22 cellular contexts compared by ENCODE assay signal in the genomic region with DNA sequence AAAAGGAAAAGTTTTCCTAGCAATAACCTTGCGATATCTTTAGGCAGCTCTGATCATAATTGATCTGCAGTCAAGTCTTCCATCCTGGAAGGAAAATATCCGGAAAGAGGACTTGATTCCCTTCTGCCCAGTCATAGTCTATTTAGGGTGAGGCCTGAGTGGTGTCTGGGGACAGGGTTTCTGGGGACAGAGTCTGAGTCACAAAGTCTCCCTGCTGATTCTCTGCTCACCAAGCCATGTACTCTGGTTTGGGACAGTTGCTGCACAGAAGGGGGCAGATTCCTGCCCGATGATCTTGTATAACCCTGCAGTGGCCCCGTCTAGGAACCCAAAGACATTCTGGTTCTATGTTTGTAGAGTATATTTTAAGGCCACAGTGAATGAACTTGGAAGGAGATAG.
"Had no signal": no experiment of that assay in that cellular context is flagged by ENCODE, and none has a peak within 500 bp of the region (broad histone marks: within the 10 kb centered on the region; RNA-seq: fewer than 3 reads in every experiment).

No MANE protein-coding gene starts in this region.

- H3K9ac ChIP-seq: neural progenitor cell had no signal

- H3K27me3 ChIP-seq: neural progenitor cell, ovary, transverse colon had no signal

- H3K27ac ChIP-seq: adrenal gland, foreskin keratinocyte, neural progenitor cell, ovary, transverse colon had no signal

- H3K36me3 Mint-ChIP-seq: activated naive CD4-positive, alpha-beta T cell treated with anti-CD3 and anti-CD28 coated beads, Interleukin-2, amount 50 U/mL, for 24 hours; immature natural killer cell; naive B cell; neural progenitor cell; stimulated activated memory B cell treated with anti-CD40 and anti-IgM and Interleukin-4, amounts not matched to agents 10 μg/mL and 1 μg/mL and 100 μg/mL, for 72 hours had no signal

- H2AFZ ChIP-seq: neural progenitor cell had no signal

- DNase-seq: activated CD4-positive, alpha-beta T cell treated with anti-CD3 and anti-CD28 coated beads for 1 hour; activated CD4-positive, alpha-beta T cell treated with anti-CD3 and anti-CD28 coated beads, Interleukin-2, amount 50 U/mL, for 4 hours; activated T-cell treated with anti-CD3 and anti-CD28 coated beads, Interleukin-2, amount 50 U/mL, for 1 hour; adrenal gland; central memory CD4-positive, alpha-beta T cell; effector memory CD4-positive, alpha-beta T cell; foreskin keratinocyte; glutamatergic neuron; immature natural killer cell; midbrain; naive B cell; ovary; stimulated activated CD4-positive, alpha-beta T cell treated with anti-CD3 and anti-CD28 coated beads, Interleukin-2, amount 100 ng/mL, for 48 hours; T-helper 1 cell; T1000; transverse colon had no signal

- H3K4me1 Mint-ChIP-seq: activated naive CD4-positive, alpha-beta T cell treated with anti-CD3 and anti-CD28 coated beads, Interleukin-2, amount 50 U/mL, for 24 hours; immature natural killer cell; neural progenitor cell; stimulated activated memory B cell treated with anti-CD40 and anti-IgM and Interleukin-4, amounts not matched to agents 10 μg/mL and 1 μg/mL and 100 μg/mL, for 72 hours had no signal

- H3K9me3 ChIP-seq: adrenal gland, ovary, transverse colon had no signal

- H3K4me1 ChIP-seq: adrenal gland, foreskin keratinocyte, neural progenitor cell, transverse colon had no signal

- H3K4me3 Mint-ChIP-seq: activated naive CD4-positive, alpha-beta T cell treated with anti-CD3 and anti-CD28 coated beads, Interleukin-2, amount 50 U/mL, for 24 hours; immature natural killer cell; naive B cell; neural progenitor cell; stimulated activated memory B cell treated with anti-CD40 and anti-IgM and Interleukin-4, amounts not matched to agents 10 μg/mL and 1 μg/mL and 100 μg/mL, for 72 hours had no signal

- H3K4me2 ChIP-seq: neural progenitor cell had no signal

- H3K9me3 Mint-ChIP-seq: activated naive CD4-positive, alpha-beta T cell treated with anti-CD3 and anti-CD28 coated beads, Interleukin-2, amount 50 U/mL, for 24 hours; activated T-helper 2 cell treated with anti-CD3 and anti-CD28 coated beads, Interferon-gamma antibody, Interleukin-2, Interleukin-4, amounts not matched to agents 10 μg/mL and 5 μg/mL and 100 μg/mL, durations not matched to agents 14 hours and 24 hours and 36 hours; naive B cell; neural progenitor cell; stimulated activated memory B cell treated with anti-CD40 and anti-IgM and Interleukin-4, amounts not matched to agents 10 μg/mL and 1 μg/mL and 100 μg/mL, for 72 hours had no signal

- H3K36me3 ChIP-seq: adrenal gland, neural progenitor cell, ovary, transverse colon had no signal

- H3K27me3 Mint-ChIP-seq: naive B cell had no signal

- H3K4me3 ChIP-seq: adrenal gland, lung, neural progenitor cell, ovary, transverse colon had no signal

- ATAC-seq: foreskin keratinocyte; SK-N-SH treated with all-trans-retinoic acid at 6 μM for 48 hours; stimulated activated memory B cell treated with anti-CD40 and anti-IgM and Interleukin-4, amounts not matched to agents 10 μg/mL and 1 μg/mL and 100 μg/mL, for 72 hours had no signal

- H3K27ac Mint-ChIP-seq: activated naive CD4-positive, alpha-beta T cell treated with anti-CD3 and anti-CD28 coated beads, Interleukin-2, amount 50 U/mL, for 24 hours; activated T-helper 2 cell treated with anti-CD3 and anti-CD28 coated beads, Interferon-gamma antibody, Interleukin-2, Interleukin-4, amounts not matched to agents 10 μg/mL and 5 μg/mL and 100 μg/mL, durations not matched to agents 14 hours and 24 hours and 36 hours; immature natural killer cell; neural progenitor cell; stimulated activated memory B cell treated with anti-CD40 and anti-IgM and Interleukin-4, amounts not matched to agents 10 μg/mL and 1 μg/mL and 100 μg/mL, for 72 hours had no signal
